In genomic region chr19:3376089-3376455, GRCh38 we compare ENCODE assay signal across 8 cellular contexts. TPM values are rescaled to one million over a fixed set of nuclear protein-coding genes. Genes with fewer than 3 reads are reported as not detected.
DNase-seq lines count a peak whose midpoint lies in the region; ATAC-seq, FAIRE-seq and TF ChIP-seq lines count a peak whose summit lies in the region.
"Not testable (repeated sequence)": the region's sequence is repeated elsewhere in the genome, so short reads cannot be mapped to it uniquely, and the experiment has no call there.

No MANE protein-coding gene starts in this region.

- H3K36me3 ChIP-seq in Panc1 (ENCODE audit: control insufficient read depth, insufficient read depth, low read length); astrocyte (ENCODE audit: insufficient read depth, low read length); endodermal cell (ENCODE audit: control insufficient read depth, insufficient read depth, low read length); right atrium auricular region; mucosa of rectum (ENCODE audit: control insufficient read depth in 2 of 2, insufficient read depth in 2 of 2, low read length in 2 of 2); sigmoid colon; aorta (ENCODE audit: control insufficient read depth in 1 of 2, insufficient read depth in 2 of 2, low read length in 1 of 2): not testable (repeated sequence)

- intact Hi-C loops in Panc1 (cut with micrococcal nuclease; ENCODE audit: unreplicated experiment); aorta (cut with DNase I): not testable (repeated sequence)
- intact Hi-C loops in sigmoid colon (cut with DNase I), result loop anchor here (5.0 kb wide), 1 partner anchor 39 kb away; no protein-coding TSS in a partner anchor

- FAIRE-seq in astrocyte (lab: Jason Lieb, UNC), result not testable (repeated sequence)

- 89 to 98% methylated on average over 12 of the region's 12 CpGs for WGBS in endodermal cell (ENCODE audit: insufficient coverage in 1 of 2, insufficient read length in 1 of 2), 2 experiments
- WGBS in sigmoid colon, 2 donors, result 90 to 91% methylated on average over 12 of the region's 12 CpGs
- 43 to 54% methylated on average over 12 of the region's 12 CpGs for WGBS in aorta, 2 donors

- H3K4me2 ChIP-seq in astrocyte (ENCODE audit: low read length), result peak overlapping the region; percentile 53

- not testable (repeated sequence) for H3K27ac Mint-ChIP-seq in astrocyte (ENCODE audit: unreplicated experiment); endodermal cell

- not testable (repeated sequence) for H3K4me3 Mint-ChIP-seq in astrocyte (ENCODE audit: unreplicated experiment); endodermal cell

- H3K9me3 ChIP-seq in Panc1 (ENCODE audit: control insufficient read depth, insufficient read depth, low read depth, low read length); astrocyte (ENCODE audit: insufficient read depth, low read depth, low read length); endodermal cell (ENCODE audit: control insufficient read depth, low read length); right atrium auricular region; mucosa of rectum (ENCODE audit: control insufficient read depth in 2 of 2, low read length in 2 of 2); sigmoid colon; aorta (ENCODE audit: control insufficient read depth, low read length): not testable (repeated sequence)

- not testable (repeated sequence) for H3K4me3 ChIP-seq in Panc1 (ENCODE audit: low read depth in 2 of 2, low read length in 2 of 2); astrocyte (ENCODE audit: insufficient read depth, low read depth, low read length); endodermal cell (ENCODE audit: low read length); mucosa of rectum (ENCODE audit: low read length in 2 of 2); aorta (ENCODE audit: low read length in 2 of 2)
- H3K4me3 ChIP-seq in right atrium auricular region (peak overlapping the region in 1 of 2 donors; percentile 30), sigmoid colon (peak overlapping the region in 2 of 4 donors; percentile 23 to 30)

- TF ChIP-seq POLR2A in sigmoid colon (IDR thresholded peaks at IDR 0.05), result not testable (repeated sequence)

- CTCF ChIA-PET in Panc1 (lab: Charles Lee), result interaction anchor here (0.5 to 0.6 kb wide), 2 partner anchors 18 to 79 kb away, joined by 3 to 8 read pairs; no protein-coding TSS in a partner anchor

- not testable (repeated sequence) for DNase-seq in Panc1 (ENCODE audit: low read depth, low spot score); astrocyte (ENCODE audit: low read depth); right atrium auricular region (ENCODE audit: low spot score); sigmoid colon; aorta
- peak; percentile 16 for DNase-seq in endodermal cell

- H3K4me1 ChIP-seq in Panc1 (ENCODE audit: control insufficient read depth, insufficient read depth, low read length), result peaks cover 51% of the 10 kb centered on the region
- H3K4me1 ChIP-seq in astrocyte (ENCODE audit: insufficient read depth, low read length), result peaks cover 13% of the 10 kb centered on the region
- H3K4me1 ChIP-seq in endodermal cell (ENCODE audit: control insufficient read depth, insufficient read depth, low read length); mucosa of rectum (ENCODE audit: control insufficient read depth in 2 of 2, insufficient read depth in 2 of 2, low read length in 2 of 2); aorta (ENCODE audit: control insufficient read depth in 1 of 2, insufficient read depth in 2 of 2, low read length in 2 of 2): not testable (repeated sequence)
- peaks cover 0 to 67% of the 10 kb centered on the region in 2 donors for H3K4me1 ChIP-seq in right atrium auricular region
- H3K4me1 ChIP-seq in sigmoid colon, result peaks cover 0 to 92% (median 84%) of the 10 kb centered on the region in 4 donors

- H3K27me3 Mint-ChIP-seq in astrocyte (ENCODE audit: low read depth, unreplicated experiment) (peaks cover 18% of the 10 kb centered on the region), endodermal cell (ENCODE audit: insufficient read depth) (peaks cover 43% of the 10 kb centered on the region)

- ATAC-seq in Panc1; aorta (ENCODE audit: low FRiP score): not testable (repeated sequence)

- not testable (repeated sequence) for H3K4me1 Mint-ChIP-seq in astrocyte (ENCODE audit: low read depth, unreplicated experiment); endodermal cell

- H3K27me3 ChIP-seq in Panc1 (ENCODE audit: control insufficient read depth, insufficient read depth, low read length); astrocyte (ENCODE audit: insufficient read depth, low read length); right atrium auricular region; mucosa of rectum (ENCODE audit: control insufficient read depth in 2 of 2, insufficient read depth in 2 of 2, low read length in 2 of 2); sigmoid colon; aorta (ENCODE audit: control insufficient read depth in 1 of 2, insufficient read depth in 2 of 2, low read length in 1 of 2): not testable (repeated sequence)
- peaks cover 31% of the 10 kb centered on the region for H3K27me3 ChIP-seq in endodermal cell (ENCODE audit: control insufficient read depth, insufficient read depth, low read length, poor library complexity, severe bottlenecking)

- POLR2A ChIA-PET in Panc1 (lab: Charles Lee), result interaction anchor here (0.7 kb wide), 1 partner anchor 57 kb away, joined by 14 read pairs; no protein-coding TSS in a partner anchor

- H3K9me3 Mint-ChIP-seq in astrocyte (ENCODE audit: unreplicated experiment); endodermal cell: not testable (repeated sequence)

- in situ Hi-C loops in Panc1 (cut with HindIII; ENCODE audit: low pct_unique_long_range_greater_than_20kb, low sequenced_read_pairs), result not testable (repeated sequence)

- H2AFZ ChIP-seq in astrocyte (ENCODE audit: low read depth, low read length), result not testable (repeated sequence)

- TF ChIP-seq EP300 in sigmoid colon (IDR thresholded peaks at IDR 0.05), result not testable (repeated sequence)

- not testable (repeated sequence) for TF ChIP-seq CTCF in Panc1 (IDR thresholded peaks at IDR 0.05); astrocyte (IDR thresholded peaks at IDR 0.05; ENCODE audit: insufficient read depth, low read depth, low read length); endodermal cell (conservative IDR thresholded peaks at IDR 0.05); right atrium auricular region (IDR thresholded peaks at IDR 0.05); sigmoid colon (IDR thresholded peaks at IDR 0.05)

- not testable (repeated sequence) for H3K36me3 Mint-ChIP-seq in astrocyte (ENCODE audit: low read depth, unreplicated experiment); endodermal cell (ENCODE audit: low read depth)

- peaks cover 72% of the 10 kb centered on the region for H4K20me1 ChIP-seq in astrocyte (ENCODE audit: insufficient read depth, low read length)

- peaks cover 84% of the 10 kb centered on the region for H3K79me2 ChIP-seq in astrocyte (ENCODE audit: insufficient read depth, low read length)

- H3K9ac ChIP-seq in astrocyte (ENCODE audit: low read length), result peak overlapping the region; percentile 59
- not testable (repeated sequence) for H3K9ac ChIP-seq in endodermal cell (ENCODE audit: extremely low read depth, low read length, poor library complexity, severe bottlenecking); mucosa of rectum (ENCODE audit: low read depth in 1 of 2, low read length in 2 of 2)

- not testable (repeated sequence) for BruUV-seq in Panc1 (replicated peaks; lab: Mats Ljungman, UMichigan)

- H3K27ac ChIP-seq in Panc1 (ENCODE audit: low read length) (peak overlapping the region; percentile 95), astrocyte (ENCODE audit: low read depth, low read length) (peak overlapping the region; percentile 21), right atrium auricular region (peak overlapping the region; percentile 98 to 99), mucosa of rectum (ENCODE audit: low read depth in 2 of 2, low read length in 2 of 2) (peak overlapping the region; percentile 68 to 77), sigmoid colon (peak overlapping the region; percentile 98 to 100 (median 100)), temporal lobe (ENCODE audit: low read depth, low read length) (peak overlapping the region; percentile 94), aorta (ENCODE audit: low read depth in 1 of 2, low read length in 2 of 2) (peak overlapping the region; percentile 19 to 83)
- H3K27ac ChIP-seq in endodermal cell (ENCODE audit: low read depth, low read length), result not testable (repeated sequence)

RNA-seq across cellular contexts. Expression of gene NFIC, which starts 9.7 kb away (rescaled TPM):
- total RNA-seq in Panc1 (2021; ENCODE audit: unreplicated experiment), result 120 TPM
- 56.0 TPM for polyA plus RNA-seq in Panc1 (2012; ENCODE audit: insufficient read length)
- total RNA-seq in astrocyte, result 38.3 and 49.8 TPM in 2 replicates
- total RNA-seq in endodermal cell, result 1 to 10 TPM; 5.2 to 6.6 TPM
- polyA plus RNA-seq in endodermal cell (2013, experiment 1 of 2), result 4.0 TPM
- polyA plus RNA-seq in endodermal cell (2013, experiment 2 of 2), result 3.7 TPM
- total RNA-seq in right atrium auricular region, result 100 to 1,000 TPM; 111 to 196 TPM
- total RNA-seq in sigmoid colon, result 100 to 1,000 TPM in 1 of 4 donors, 10 to 100 TPM in 3; 63.2 to 114 (median 74.2) TPM
- polyA plus RNA-seq in sigmoid colon, result 10 to 100 TPM in 2 of 3 donors, 1 to 10 TPM in 1; 9.0 to 45.7 (median 10.2) TPM
- 7.1 TPM for total RNA-seq in temporal lobe
- 100 to 1,000 TPM; 175 to 188 TPM for total RNA-seq in aorta
- polyA plus RNA-seq in aorta, result 10 to 100 TPM; 37.5 to 37.7 TPM
